8 cellular contexts compared by ENCODE assay signal in genomic region chr18:46917108-46917807, GRCh38. TPM values are rescaled to one million over a fixed set of nuclear protein-coding genes. Genes with fewer than 3 reads are reported as not detected.
A peak's percentile ranks its signal among the peaks of the same experiment; 100 is the strongest.
DNase-seq lines count a peak whose midpoint lies in the region; ATAC-seq and TF ChIP-seq lines count a peak whose summit lies in the region.

Gene KATNAL2, plus strand, starts transcription at chr18:46917602. Its CDS starts 29,271 bp downstream, at chr18:46946873.
Gene PIAS2, minus strand, starts transcription at chr18:46917507. Its CDS starts 162 bp downstream, at chr18:46917345.

- peaks cover 11% of the 10 kb centered on the region for H3K23me2 ChIP-seq in H9 (ENCODE audit: insufficient read length, low read depth, low read length, poor library complexity, severe bottlenecking)

- no CpG with 5 or more reads among the region's 107 CpGs for WGBS in H9 (ENCODE audit: extremely low coverage, insufficient read length, low lambda C conversion rate)
- under 1% methylated on average over 23 of the region's 107 CpGs for WGBS in SK-N-SH (ENCODE audit: low lambda C conversion rate)
- WGBS in thyroid gland, 2 donors = 0% methylated on average over 9 to 36 of the region's 107 CpGs

- no peak within 1 kb of the TSS for H3T11ph ChIP-seq in H9 (ENCODE audit: low read length)

- 0 out of 4 replicates have a peak, but pooled peaks of 1 of the 2 experiments have one; percentile 7 for TF ChIP-seq EP300 in SK-N-SH (IDR thresholded peaks at IDR 0.05; ENCODE audit: borderline replicate concordance in 1 of 2, low read depth in 1 of 2, low read length in 1 of 2)

- H4K5ac ChIP-seq in H9 (ENCODE audit: insufficient read length, low read depth, low read length) = no peak within 1 kb of the TSS

- peak within 1 kb of the TSS; percentile 80 for H2BK120ac ChIP-seq in H9 (ENCODE audit: low read depth, low read length, poor library complexity, severe bottlenecking)

- peaks cover 3% of the 10 kb centered on the region for H3K79me1 ChIP-seq in H9 (ENCODE audit: insufficient read depth, low read depth, low read length, poor library complexity, severe bottlenecking)

- CTCF ChIA-PET in SK-N-SH (lab: Yijun Ruan, JAX) = interaction anchor here (0.7 to 1.6 kb wide), 5 partner anchors 12 to 837 kb away, joined by 3 read pairs; a partner anchor contains a TSS

- no peaks in the 10 kb centered on the region for H3K9me2 ChIP-seq in SK-N-SH

- H3K27ac ChIP-seq in H9 (ENCODE audit: insufficient read length, low read depth, low read length) (peak within 1 kb of the TSS; percentile 64), SK-N-SH (ENCODE audit: low read depth in 2 of 2, low read length in 1 of 2) (peak within 1 kb of the TSS; percentile 62 to 81), parathyroid adenoma (peak within 1 kb of the TSS; percentile 96), thyroid gland (peak within 1 kb of the TSS; percentile 79 to 99 (median 87))

- no peak within 1 kb of the TSS for H2BK12ac ChIP-seq in H9 (ENCODE audit: insufficient read length, low read depth, low read length)

- TF ChIP-seq POLR2A in thyroid gland (IDR thresholded peaks at IDR 0.05) = peak; percentile 71 to 98

- peak within 1 kb of the TSS; percentile 88 to 90 for H3K4me3 Mint-ChIP-seq in H9
- H3K4me3 Mint-ChIP-seq in activated naive CD8-positive, alpha-beta T cell treated with anti-CD3 and anti-CD28 coated beads for 36 hours = peak within 1 kb of the TSS; percentile 89

- no peaks in the 10 kb centered on the region for H3K27me3 Mint-ChIP-seq in H9 (ENCODE audit: low read depth)
- H3K27me3 Mint-ChIP-seq in activated naive CD8-positive, alpha-beta T cell treated with anti-CD3 and anti-CD28 coated beads for 36 hours = no peaks in the 10 kb centered on the region

- no peak for TF ChIP-seq CTCF in H9 (conservative IDR thresholded peaks at IDR 0.05)
- no peak for TF ChIP-seq CTCF in SK-N-SH (IDR thresholded peaks at IDR 0.05)
- peak; percentile 11 for TF ChIP-seq CTCF in parathyroid adenoma (IDR thresholded peaks at IDR 0.05)
- peak in 1 of 6 experiments; percentile 3 for TF ChIP-seq CTCF in thyroid gland (IDR thresholded peaks at IDR 0.05)

- H3K4me3 ChIP-seq in MG63 (peak within 1 kb of the TSS; percentile 80), SK-N-SH (ENCODE audit: low read depth in 2 of 2, low read length in 1 of 2) (peak within 1 kb of the TSS; percentile 80 to 91), parathyroid adenoma (ENCODE audit: low read depth, low read length) (peak within 1 kb of the TSS; percentile 83), thyroid gland (replicated peaks in 1 of 3) (peak within 1 kb of the TSS; percentile 68 to 93 (median 77))

- H3K27ac Mint-ChIP-seq in H9 = peak within 1 kb of the TSS; percentile 98 to 99 (median 98)
- H3K27ac Mint-ChIP-seq in activated naive CD8-positive, alpha-beta T cell treated with anti-CD3 and anti-CD28 coated beads for 36 hours = peak within 1 kb of the TSS; percentile 83

- intact Hi-C loops in Right ventricle myocardium superior (cut with DNase I) = no loop called here
- intact Hi-C loops in thyroid gland (cut with DNase I) = no loop called here

- peaks cover 17% of the 10 kb centered on the region; the same call in 1 of the 2 replicates for H3K79me2 ChIP-seq in H9 (ENCODE audit: insufficient read depth, low read length)
- H3K79me2 ChIP-seq in SK-N-SH (ENCODE audit: insufficient read depth) = peaks cover 45% of the 10 kb centered on the region
- peaks cover 27% of the 10 kb centered on the region for H3K79me2 ChIP-seq in parathyroid adenoma

- H4K8ac ChIP-seq in H9 (replicated peaks; ENCODE audit: insufficient read length, low read depth, low read length) = no peak within 1 kb of the TSS

- DNase-seq in GM03348 (ENCODE audit: low spot score) (peak; percentile 95), H9 (peak; percentile 81), MG63 (peak; percentile 72), SK-N-SH (peak; percentile 97), Right ventricle myocardium superior (peak; percentile 89), thyroid gland (peak; percentile 81 to 82)
- DNase-seq in activated naive CD8-positive, alpha-beta T cell treated with anti-CD3 and anti-CD28 coated beads for 36 hours = peak; percentile 82

- H3K36me3 ChIP-seq in MG63 = no peaks in the 10 kb centered on the region
- no peaks in the 10 kb centered on the region for H3K36me3 ChIP-seq in SK-N-SH (replicated peaks in 1 of 2; ENCODE audit: control insufficient read depth in 1 of 2, insufficient read depth in 2 of 2, low read length in 1 of 2)
- no peaks in the 10 kb centered on the region for H3K36me3 ChIP-seq in parathyroid adenoma (ENCODE audit: control insufficient read depth, insufficient read depth, low read length)
- H3K36me3 ChIP-seq in thyroid gland = no peaks in the 10 kb centered on the region

- no peak within 1 kb of the TSS for H3K56ac ChIP-seq in H9 (ENCODE audit: insufficient read length, low read depth, low read length)

- H3K18ac ChIP-seq in H9 (ENCODE audit: insufficient read length, low read depth, low read length) = peak within 1 kb of the TSS; percentile 55

- peaks cover 9% of the 10 kb centered on the region for H3F3A ChIP-seq in SK-N-SH (replicated peaks; ENCODE audit: insufficient read depth)

- no peaks in the 10 kb centered on the region for H3K9me3 ChIP-seq in H9 (ENCODE audit: control insufficient read depth, low read depth, low read length)
- H3K9me3 ChIP-seq in MG63 = no peaks in the 10 kb centered on the region
- no peaks in the 10 kb centered on the region for H3K9me3 ChIP-seq in SK-N-SH
- H3K9me3 ChIP-seq in parathyroid adenoma (ENCODE audit: control insufficient read depth, low read length) = no peaks in the 10 kb centered on the region
- no peaks in the 10 kb centered on the region for H3K9me3 ChIP-seq in thyroid gland

- H4K91ac ChIP-seq in H9 (ENCODE audit: insufficient read length, low read depth, low read length) = no peak within 1 kb of the TSS

- H3K9ac ChIP-seq in H9 (ENCODE audit: extremely low read depth, insufficient read length, low read length) (peak within 1 kb of the TSS; percentile 73), SK-N-SH (peak within 1 kb of the TSS; percentile 72), parathyroid adenoma (peak within 1 kb of the TSS; percentile 71)

- H3K4me2 ChIP-seq in H9 (ENCODE audit: insufficient read depth, insufficient read length, low read length) = peak within 1 kb of the TSS; percentile 80
- peak within 1 kb of the TSS; percentile 91 for H3K4me2 ChIP-seq in SK-N-SH
- H3K4me2 ChIP-seq in parathyroid adenoma (ENCODE audit: low read length) = peak within 1 kb of the TSS; percentile 89

- no peaks in the 10 kb centered on the region for H4K20me1 ChIP-seq in H9 (ENCODE audit: control insufficient read depth, insufficient read depth, insufficient read length)
- peaks cover 12% of the 10 kb centered on the region; the same call in 1 of the 2 replicates for H4K20me1 ChIP-seq in SK-N-SH (ENCODE audit: insufficient read depth)

- no peaks in the 10 kb centered on the region for H3K9me3 Mint-ChIP-seq in H9
- no peaks in the 10 kb centered on the region for H3K9me3 Mint-ChIP-seq in activated naive CD8-positive, alpha-beta T cell treated with anti-CD3 and anti-CD28 coated beads for 36 hours

- POLR2A ChIA-PET in SK-N-SH (lab: Yijun Ruan, JAX) = interaction anchor here (0.9 to 1.0 kb wide), 2 partner anchors 23 to 134 kb away, joined by 3 read pairs; no protein-coding TSS in a partner anchor

- no peak within 1 kb of the TSS for H2BK15ac ChIP-seq in H9 (ENCODE audit: low read depth, low read length)

- no peak; the same call in 1 of the 2 replicates for TF ChIP-seq RAD21 in SK-N-SH (IDR thresholded peaks at IDR 0.05; ENCODE audit: low read length)

- 0 out of 7 replicates have a peak, but pooled peaks cover 0 to 2% (median 0%) of the 10 kb centered on the region in 3 experiments for H3K36me3 Mint-ChIP-seq in H9 (ENCODE audit: insufficient read depth in 1 of 3, low read depth in 3 of 3)
- H3K36me3 Mint-ChIP-seq in activated naive CD8-positive, alpha-beta T cell treated with anti-CD3 and anti-CD28 coated beads for 36 hours = peaks cover 18% of the 10 kb centered on the region

- H3K23ac ChIP-seq in H9 (ENCODE audit: insufficient read length, low read depth, low read length) = no peak within 1 kb of the TSS

- peaks cover 51 to 53% of the 10 kb centered on the region in 2 experiments for H3K4me1 Mint-ChIP-seq in H9
- peaks cover 42% of the 10 kb centered on the region for H3K4me1 Mint-ChIP-seq in activated naive CD8-positive, alpha-beta T cell treated with anti-CD3 and anti-CD28 coated beads for 36 hours

- no peak within 1 kb of the TSS for H2BK5ac ChIP-seq in H9 (ENCODE audit: insufficient read length, low read length)

- ATAC-seq in Right ventricle myocardium superior (ENCODE audit: poor library complexity) = peak; percentile 97

- no peak within 1 kb of the TSS for H2BK20ac ChIP-seq in H9 (ENCODE audit: low read depth, low read length, poor library complexity, severe bottlenecking)

- H3K4me1 ChIP-seq in H9 (ENCODE audit: insufficient read depth, low read length) = peaks cover 4% of the 10 kb centered on the region
- H3K4me1 ChIP-seq in SK-N-SH (ENCODE audit: control insufficient read depth in 1 of 2, insufficient read depth in 2 of 2, low read depth in 1 of 2, low read length in 1 of 2) = peaks cover 0 to 15% of the 10 kb centered on the region in 2 experiments; a peak in 3 of 4 replicates
- H3K4me1 ChIP-seq in parathyroid adenoma = peaks cover 2% of the 10 kb centered on the region
- peaks cover 8 to 13% of the 10 kb centered on the region in 2 donors for H3K4me1 ChIP-seq in thyroid gland

- H2AFZ ChIP-seq in H9 (ENCODE audit: low read length) = no peak within 1 kb of the TSS
- peak within 1 kb of the TSS; percentile 94 for H2AFZ ChIP-seq in SK-N-SH (ENCODE audit: low read depth)
- H2AFZ ChIP-seq in parathyroid adenoma = peak within 1 kb of the TSS; percentile 94

- H3K14ac ChIP-seq in H9 (ENCODE audit: insufficient read depth, low read length) = peak within 1 kb of the TSS; percentile 66

- H3K27me3 ChIP-seq in H9 (ENCODE audit: insufficient read depth, low read length) (no peaks in the 10 kb centered on the region), MG63 (no peaks in the 10 kb centered on the region), SK-N-SH (ENCODE audit: insufficient read depth) (no peaks in the 10 kb centered on the region), parathyroid adenoma (ENCODE audit: control insufficient read depth, insufficient read depth, low read length) (no peaks in the 10 kb centered on the region), thyroid gland (no peaks in the 10 kb centered on the region)

- H2AK5ac ChIP-seq in H9 (ENCODE audit: insufficient read length, low read length) = no peak within 1 kb of the TSS

- H3K4ac ChIP-seq in H9 (ENCODE audit: low read depth, low read length) = no peak within 1 kb of the TSS; the same call in 1 of the 2 replicates

RNA-seq across cellular contexts. Expression of gene KATNAL2, which starts in this region (rescaled TPM):
- 20.1 and 21.7 TPM in 2 replicates for total RNA-seq in H9 (2021)
- 3.0 and 3.2 TPM in 2 replicates for total RNA-seq in MG63 (2014; rRNA removed; shearing (Covaris generic); ENCODE audit: low replicate concordance)
- polyA plus RNA-seq in SK-N-SH (2012; rRNA removed) = 6.5 and 8.2 TPM in 2 replicates
- polyA plus RNA-seq in SK-N-SH (2012; cell fraction: cytosol; rRNA removed) = 5.9 and 7.0 TPM in 2 replicates
- 24.8 and 29.5 TPM in 2 replicates for polyA plus RNA-seq in SK-N-SH (2012; cell fraction: nucleus; rRNA removed)
- 1 to 10 TPM; 1.3 to 1.6 TPM for total RNA-seq in activated naive CD8-positive, alpha-beta T cell treated with anti-CD3 and anti-CD28 coated beads for 36 hours
- total RNA-seq in Right ventricle myocardium superior = 3.0 TPM
- total RNA-seq in thyroid gland = 100 to 1,000 TPM in 1 of 4 donors, 10 to 100 TPM in 3; 11.3 to 104 (median 63.3) TPM

RNA-seq across cellular contexts. Expression of gene PIAS2, which starts in this region (rescaled TPM):
- total RNA-seq in H9 (2021) = 53.9 and 58.4 TPM in 2 replicates
- total RNA-seq in MG63 (2014; rRNA removed; shearing (Covaris generic); ENCODE audit: low replicate concordance) = 21.0 and 21.2 TPM in 2 replicates
- polyA plus RNA-seq in SK-N-SH (2012; rRNA removed) = 5.1 and 9.0 TPM in 2 replicates
- polyA plus RNA-seq in SK-N-SH (2012; cell fraction: cytosol; rRNA removed) = 14.4 and 16.3 TPM in 2 replicates
- polyA plus RNA-seq in SK-N-SH (2012; cell fraction: nucleus; rRNA removed) = 7.7 and 15.5 TPM in 2 replicates
- total RNA-seq in activated naive CD8-positive, alpha-beta T cell treated with anti-CD3 and anti-CD28 coated beads for 36 hours = 10 to 100 TPM; 37.4 to 38.8 TPM
- 28.1 TPM for total RNA-seq in Right ventricle myocardium superior
- total RNA-seq in thyroid gland = 10 to 100 TPM; 38.7 to 81.6 (median 42.3) TPM

Comparison
In these comparisons a context has a peak if more than half of its experiments do, and no peak if none do; other contexts are left out.
1. Peak in every context shown above with its lines: DNase-seq, ATAC-seq, H3K4me3 ChIP-seq and H3K27ac ChIP-seq.